In the genomic region with DNA sequence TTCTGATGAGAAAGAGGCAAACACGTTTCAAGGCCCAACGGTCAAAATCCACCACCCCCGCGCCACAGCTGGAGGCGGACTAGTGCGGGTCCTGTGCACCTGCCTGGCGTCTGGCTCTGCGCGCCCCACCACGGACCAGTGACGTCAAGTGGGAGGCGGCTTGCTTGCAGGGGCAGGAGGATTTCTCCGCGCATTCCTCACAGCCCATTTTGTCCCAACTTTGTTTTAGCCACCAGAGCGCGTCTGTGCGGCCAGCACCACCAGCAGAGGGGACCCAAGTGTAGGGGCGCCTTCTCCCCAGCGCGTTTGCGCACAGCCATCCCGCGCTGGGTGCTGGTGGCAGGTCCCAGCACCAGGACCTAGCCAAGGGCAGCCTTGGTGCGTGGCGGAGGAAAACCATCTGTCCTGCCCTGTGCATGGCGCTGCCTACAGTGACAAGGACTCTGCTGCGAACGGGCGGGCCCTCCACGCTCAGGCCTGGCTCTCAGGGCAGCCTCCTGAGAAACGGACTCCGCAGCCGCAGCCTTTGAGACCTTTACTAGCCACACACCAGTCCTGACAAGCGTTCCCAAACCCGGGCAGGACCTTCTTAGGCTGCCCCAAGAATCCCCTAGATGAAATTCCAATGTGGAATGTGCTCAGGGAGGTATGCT, we compare ENCODE assay signal across 26 cellular contexts.
"Had no signal": no experiment of that assay in that cellular context is flagged by ENCODE, and none has a peak within 500 bp of the region (broad histone marks: within the 10 kb centered on the region; RNA-seq: fewer than 3 reads in every experiment).

No MANE protein-coding gene starts in this region.

- H3K27ac Mint-ChIP-seq: activated CD8-positive, alpha-beta T cell treated with anti-CD3 and anti-CD28 coated beads for 36 hours; activated naive CD8-positive, alpha-beta T cell; activated T-helper 17 cell treated with anti-CD3 and anti-CD28 coated beads, Interleukin-2, amount 50 U/mL, for 72 hours; dendritic cell treated with granulocyte-macrophage colony-stimulating factor and Interleukin-4, amounts not matched to agents 40 ng/mL and 50 ng/mL, for 4 days; endodermal cell had no signal

- H3K9me3 Mint-ChIP-seq: activated CD8-positive, alpha-beta T cell treated with anti-CD3 and anti-CD28 coated beads for 36 hours; activated T-cell treated with anti-CD3 and anti-CD28 coated beads, Interleukin-2, amount 50 U/mL, for 4 hours; activated T-helper 17 cell treated with anti-CD3 and anti-CD28 coated beads, Interleukin-2, amount 50 U/mL, for 72 hours; central memory CD8-positive, alpha-beta T cell; dendritic cell treated with granulocyte-macrophage colony-stimulating factor and Interleukin-4, amounts not matched to agents 40 ng/mL and 50 ng/mL, for 4 days; endodermal cell had no signal

- ATAC-seq: activated CD8-positive, alpha-beta T cell treated with anti-CD3 and anti-CD28 coated beads for 36 hours; activated T-cell treated with anti-CD3 and anti-CD28 coated beads, Interleukin-2, amount 50 U/mL, for 4 hours; activated T-helper 17 cell treated with anti-CD3 and anti-CD28 coated beads, Interleukin-2, amount 50 U/mL, for 72 hours; esophagus mucosa had no signal

- H3K4me3 ChIP-seq: coronary artery, dorsolateral prefrontal cortex had no signal

- H3K36me3 ChIP-seq: brain microvascular endothelial cell had no signal

- H3K27me3 ChIP-seq: brain microvascular endothelial cell had no signal

- H3K4me1 Mint-ChIP-seq: activated T-helper 17 cell treated with anti-CD3 and anti-CD28 coated beads, Interleukin-2, amount 50 U/mL, for 72 hours had no signal

- H3K27ac ChIP-seq: brain microvascular endothelial cell, coronary artery, dorsolateral prefrontal cortex had no signal

- DNase-seq: activated CD4-positive, alpha-beta T cell treated with anti-CD3 and anti-CD28 coated beads for 1 hour; activated CD4-positive, alpha-beta T cell treated with anti-CD3 and anti-CD28 coated beads for 48 hours; activated CD4-positive, alpha-beta T cell treated with anti-CD3 and anti-CD28 coated beads, Interleukin-2, amount 50 U/mL, for 1 hour; activated CD4-positive, alpha-beta T cell treated with anti-CD3 and anti-CD28 coated beads, Interleukin-2, amount 50 U/mL, for 48 hours; activated CD8-positive, alpha-beta memory T cell treated with anti-CD3 and anti-CD28 coated beads for 24 hours; activated CD8-positive, alpha-beta T cell treated with anti-CD3 and anti-CD28 coated beads for 36 hours; activated effector memory CD4-positive, alpha-beta T cell treated with Interleukin-2 at 50 U/mL for 16 hours; activated gamma-delta T cell treated with Interleukin-2 at 50 U/mL for 16 hours; activated naive CD4-positive, alpha-beta T cell treated with anti-CD3 and anti-CD28 coated beads, Interleukin-2, amount 50 U/mL, for 16 hours; activated naive CD4-positive, alpha-beta T cell treated with Interleukin-2 at 50 U/mL for 16 hours; activated T-cell treated with anti-CD3 and anti-CD28 coated beads, Interleukin-2, amount 50 U/mL, for 4 hours; amniotic stem cell; anterior cingulate cortex; brain microvascular endothelial cell; dorsolateral prefrontal cortex; effector memory CD4-positive, alpha-beta T cell; endodermal cell; foreskin fibroblast; head of caudate nucleus; T-helper 2 cell had no signal

- H3K36me3 Mint-ChIP-seq: activated naive CD8-positive, alpha-beta T cell had no signal

- H3K27me3 Mint-ChIP-seq: dendritic cell treated with granulocyte-macrophage colony-stimulating factor and Interleukin-4, amounts not matched to agents 40 ng/mL and 50 ng/mL, for 4 days had no signal

- H3K4me3 Mint-ChIP-seq: activated CD8-positive, alpha-beta T cell treated with anti-CD3 and anti-CD28 coated beads for 36 hours; activated naive CD8-positive, alpha-beta T cell; activated T-cell treated with anti-CD3 and anti-CD28 coated beads, Interleukin-2, amount 50 U/mL, for 4 hours; activated T-helper 17 cell treated with anti-CD3 and anti-CD28 coated beads, Interleukin-2, amount 50 U/mL, for 72 hours; central memory CD8-positive, alpha-beta T cell; dendritic cell treated with granulocyte-macrophage colony-stimulating factor and Interleukin-4, amounts not matched to agents 40 ng/mL and 50 ng/mL, for 4 days; endodermal cell had no signal
